ENCODE assay signal across 10 cellular contexts in genomic region chr4:8238515-8239053, GRCh38. TPM values are rescaled to one million over a fixed set of nuclear protein-coding genes. Genes with fewer than 3 reads are reported as not detected.
DNase-seq lines count a peak whose midpoint lies in the region; ATAC-seq and TF ChIP-seq lines count a peak whose summit lies in the region.
"Had no signal": no experiment of that assay in that cellular context is flagged by ENCODE, and none has a peak within 500 bp of the region (broad histone marks: within the 10 kb centered on the region; RNA-seq: fewer than 3 reads in every experiment).

No MANE protein-coding gene starts in this region.

- H3K4me3 Mint-ChIP-seq in Caco-2 (ENCODE audit: unreplicated experiment) (no peak overlapping the region), H9 (no peak overlapping the region), brain (no peak overlapping the region), nephron progenitor cell (no peak overlapping the region)

- no peak overlapping the region for H3K9ac ChIP-seq in H9 (ENCODE audit: extremely low read depth, insufficient read length, low read length)

- no peak overlapping the region for H4K8ac ChIP-seq in H9 (replicated peaks; ENCODE audit: insufficient read length, low read depth, low read length)

- H3K4me1 Mint-ChIP-seq in Caco-2 (ENCODE audit: low read depth, unreplicated experiment) (peaks cover 6% of the 10 kb centered on the region), H9 (peaks cover 2 to 11% of the 10 kb centered on the region in 2 experiments; a peak in 2 of 4 replicates), brain (peaks cover 14% of the 10 kb centered on the region), nephron progenitor cell (peaks cover 26% of the 10 kb centered on the region)

- H3K4me1 ChIP-seq in Caco-2: peaks cover 33% of the 10 kb centered on the region
- H3K4me1 ChIP-seq in H9 (ENCODE audit: insufficient read depth, low read length): no peaks in the 10 kb centered on the region

- H3K36me3 Mint-ChIP-seq in Caco-2 (ENCODE audit: insufficient read depth, unreplicated experiment): no peaks in the 10 kb centered on the region
- no peaks in the 10 kb centered on the region for H3K36me3 Mint-ChIP-seq in H9 (ENCODE audit: insufficient read depth in 1 of 3, low read depth in 3 of 3)
- H3K36me3 Mint-ChIP-seq in brain: no peaks in the 10 kb centered on the region
- H3K36me3 Mint-ChIP-seq in nephron progenitor cell (ENCODE audit: low read depth): no peaks in the 10 kb centered on the region

- DNase-seq in Caco-2: peak; percentile 83 to 92
- DNase-seq in H9: peak; percentile 82
- DNase-seq in nephron progenitor cell: peak; percentile 68
- DNase-seq in kidney glomerular epithelial cell (lab: John Stamatoyannopoulos, UW): no peak
- DNase-seq in NCI-H226: no peak
- no peak for DNase-seq in hippocampal formation (lab: John Stamatoyannopoulos, UW)
- DNase-seq: activated naive CD4-positive, alpha-beta T cell treated with Interleukin-2 at 50 U/mL for 16 hours had no signal

- H3T11ph ChIP-seq in H9 (ENCODE audit: low read length): no peak overlapping the region

- no peak overlapping the region for H3K23ac ChIP-seq in H9 (ENCODE audit: insufficient read length, low read depth, low read length)

- no peak overlapping the region for H3K14ac ChIP-seq in H9 (ENCODE audit: insufficient read depth, low read length)

- peaks cover 1% of the 10 kb centered on the region for H3K36me3 ChIP-seq in Caco-2 (ENCODE audit: control insufficient read depth, insufficient read depth, low read length)

- H2BK12ac ChIP-seq in H9 (ENCODE audit: insufficient read length, low read depth, low read length): no peak overlapping the region

- H4K91ac ChIP-seq in H9 (ENCODE audit: insufficient read length, low read depth, low read length): no peak overlapping the region

- H2BK120ac ChIP-seq in H9 (ENCODE audit: low read depth, low read length, poor library complexity, severe bottlenecking): no peak overlapping the region

- CTCF ChIA-PET in Caco-2 (lab: Charles Lee): interaction anchor here (0.8 to 4.2 kb wide), 2 partner anchors 39 to 62 kb away, joined by 3 to 30 read pairs; partner anchors contain the start of gene SH3TC1

- no peak overlapping the region for H3K56ac ChIP-seq in H9 (ENCODE audit: insufficient read length, low read depth, low read length)

- H3K18ac ChIP-seq in H9 (ENCODE audit: insufficient read length, low read depth, low read length): no peak overlapping the region

- POLR2A ChIA-PET in Caco-2 (lab: Charles Lee): no interaction called here

- no peak for ATAC-seq in GM19452 (IDR thresholded peaks at IDR 0.05; ENCODE audit: unreplicated experiment)

- H3K27me3 Mint-ChIP-seq in Caco-2 (ENCODE audit: insufficient read depth, unreplicated experiment): no peaks in the 10 kb centered on the region
- H3K27me3 Mint-ChIP-seq in H9 (ENCODE audit: low read depth): peaks cover 7% of the 10 kb centered on the region
- peaks cover 10% of the 10 kb centered on the region for H3K27me3 Mint-ChIP-seq in brain
- peaks cover 4% of the 10 kb centered on the region for H3K27me3 Mint-ChIP-seq in nephron progenitor cell (ENCODE audit: low read depth, poor library complexity)

- no peak overlapping the region for H3K27ac ChIP-seq in H9 (ENCODE audit: insufficient read length, low read depth, low read length)

- no peak overlapping the region for H3K4me2 ChIP-seq in H9 (ENCODE audit: insufficient read depth, insufficient read length, low read length)

- no peak overlapping the region for H2BK20ac ChIP-seq in H9 (ENCODE audit: low read depth, low read length, poor library complexity, severe bottlenecking)

- H4K20me1 ChIP-seq in H9 (ENCODE audit: control insufficient read depth, insufficient read depth, insufficient read length): no peaks in the 10 kb centered on the region

- intact Hi-C loops in Caco-2 (cut with micrococcal nuclease; ENCODE audit: unreplicated experiment): loop anchor here (1.0 to 2.0 kb wide), 2 partner anchors 40 to 61 kb away; partner anchors contain the start of gene SH3TC1

- no CpG with 5 or more reads among the region's 17 CpGs for WGBS in H9 (ENCODE audit: extremely low coverage, insufficient read length, low lambda C conversion rate)

- no peak overlapping the region for H2AFZ ChIP-seq in H9 (ENCODE audit: low read length)

- no peak overlapping the region for H2BK5ac ChIP-seq in H9 (ENCODE audit: insufficient read length, low read length)

- no peaks in the 10 kb centered on the region for H3K27me3 ChIP-seq in Caco-2 (replicated peaks; ENCODE audit: control insufficient read depth, insufficient read depth, low read length)
- no peaks in the 10 kb centered on the region for H3K27me3 ChIP-seq in H9 (ENCODE audit: insufficient read depth, low read length)

- no peak overlapping the region for H2BK15ac ChIP-seq in H9 (ENCODE audit: low read depth, low read length)

- no peaks in the 10 kb centered on the region for H3K79me1 ChIP-seq in H9 (ENCODE audit: insufficient read depth, low read depth, low read length, poor library complexity, severe bottlenecking)

- H3K27ac Mint-ChIP-seq in Caco-2 (ENCODE audit: unreplicated experiment): no peak overlapping the region
- no peak overlapping the region; a peak in 1 of 7 replicates for H3K27ac Mint-ChIP-seq in H9
- H3K27ac Mint-ChIP-seq in brain: no peak overlapping the region
- H3K27ac Mint-ChIP-seq in nephron progenitor cell: no peak overlapping the region

- TF ChIP-seq CTCF in Caco-2 (IDR thresholded peaks at IDR 0.05; ENCODE audit: insufficient read depth in 1 of 2, low read depth in 1 of 2, low read length in 1 of 2, severe bottlenecking in 1 of 2, unreplicated experiment in 1 of 2) (peak; percentile 43 to 63), H9 (conservative IDR thresholded peaks at IDR 0.05) (peak; percentile 82), brain (conservative IDR thresholded peaks at IDR 0.05) (peak; percentile 51 to 63), nephron progenitor cell (IDR thresholded peaks at IDR 0.05) (peak; percentile 60)

- no TSS peak for BruUV-seq in Caco-2 (replicated peaks; lab: Mats Ljungman, UMichigan)

- H2AK5ac ChIP-seq in H9 (ENCODE audit: insufficient read length, low read length): no peak overlapping the region

- H3K23me2 ChIP-seq in H9 (ENCODE audit: insufficient read length, low read depth, low read length, poor library complexity, severe bottlenecking): no peaks in the 10 kb centered on the region

- H3K9me3 Mint-ChIP-seq in Caco-2 (ENCODE audit: unreplicated experiment): no peaks in the 10 kb centered on the region
- 0 out of 5 replicates have a peak, but pooled peaks cover 0 to 2% of the 10 kb centered on the region in 2 experiments for H3K9me3 Mint-ChIP-seq in H9
- H3K9me3 Mint-ChIP-seq in brain: peaks cover 0 to 5% (median 0%) of the 10 kb centered on the region in 5 experiments
- no peaks in the 10 kb centered on the region for H3K9me3 Mint-ChIP-seq in nephron progenitor cell

- H3K9me3 ChIP-seq in Caco-2 (no peaks in the 10 kb centered on the region), H9 (ENCODE audit: control insufficient read depth, low read depth, low read length) (no peaks in the 10 kb centered on the region)

- H3K4ac ChIP-seq in H9 (ENCODE audit: low read depth, low read length): no peak overlapping the region

- H4K5ac ChIP-seq in H9 (ENCODE audit: insufficient read length, low read depth, low read length): no peak overlapping the region

- no peak overlapping the region for H3K4me3 ChIP-seq in Caco-2 (ENCODE audit: low read depth, low read length)

- H3K79me2 ChIP-seq in H9 (ENCODE audit: insufficient read depth, low read length): no peaks in the 10 kb centered on the region

RNA-seq across cellular contexts. Expression of gene HTRA3, which starts 31.0 kb away (rescaled TPM):
- total RNA-seq in Caco-2 (2022) (0.63 and 0.66 TPM in 2 replicates), H9 (2021) (2.9 and 3.0 TPM in 2 replicates)
- 1.6 TPM for polyA plus RNA-seq in brain (ENCODE audit: insufficient read depth, low read depth, low replicate concordance)
- total RNA-seq: T-helper 1 cell treated with Interleukin-12 subunit alpha and Interleukin-12 subunit beta and Interleukin-4 antibody, amounts not matched to agents 30 ng/mL and 1 ng/mL, for 36 hours had no signal

RNA-seq across cellular contexts. Expression of gene SH3TC1, which starts 39.5 kb away (rescaled TPM):
- total RNA-seq in Caco-2 (2022) (17.2 and 18.6 TPM in 2 replicates), H9 (2021) (0.39 and 0.74 TPM in 2 replicates)
- 2.8 TPM for polyA plus RNA-seq in brain (ENCODE audit: insufficient read depth, low read depth, low replicate concordance)

Comparison
In these comparisons a context has a peak if more than half of its experiments do, and no peak if none do; other contexts are left out.
1. DNase-seq: peak in Caco-2 (2 of 2), H9 (single experiment) and nephron progenitor cell (single experiment); none in kidney glomerular epithelial cell (single experiment), NCI-H226 (single experiment) and hippocampal formation (0 of 2).
2. RNA of gene SH3TC1, which starts 39.5 kb away (total RNA-seq): 17.2 to 18.6 TPM in Caco-2; 0.39 to 0.74 TPM in H9; every median in the first group is over 10 times any median in the second.
3. Peak in every context shown above with its lines, with median percentiles within 50 percentile points of each other: CTCF ChIP-seq.